ENCODE assay signal across 8 cellular contexts in genomic region chr6:156828280-156828703, GRCh38. TPM values are rescaled to one million over a fixed set of nuclear protein-coding genes. Genes with fewer than 3 reads are reported as not detected.
DNase-seq lines count a peak whose midpoint lies in the region; ATAC-seq and TF ChIP-seq lines count a peak whose summit lies in the region.

No MANE protein-coding gene starts in this region.

- POLR2A ChIA-PET in AG04449 (lab: Yijun Ruan, JAX) = no interaction called here

- intact Hi-C loops in left cardiac atrium (cut with DNase I) = no loop called here
- intact Hi-C loops in upper lobe of right lung (cut with DNase I) = no loop called here

- H3K4me3 ChIP-seq in AG04449 (ENCODE audit: low read depth, low read length) = no peak overlapping the region
- H3K4me3 ChIP-seq in WERI-Rb-1 (ENCODE audit: low read depth, low read length) = no peak overlapping the region
- no peak overlapping the region for H3K4me3 ChIP-seq in upper lobe of right lung

- ATAC-seq in GM21786 (IDR thresholded peaks at IDR 0.05; ENCODE audit: unreplicated experiment) (peak; percentile 54), left cardiac atrium (peak; percentile 64 to 96), upper lobe of right lung (peak; percentile 70), HG02981 (IDR thresholded peaks at IDR 0.05; ENCODE audit: unreplicated experiment) (no peak), HG02798 (IDR thresholded peaks at IDR 0.05; ENCODE audit: poor library complexity, unreplicated experiment) (no peak)

- peaks cover 55% of the 10 kb centered on the region for H3K4me1 ChIP-seq in upper lobe of right lung

- H3K27me3 ChIP-seq in WERI-Rb-1 (ENCODE audit: insufficient read depth, low read depth, severe bottlenecking) (no peaks in the 10 kb centered on the region), upper lobe of right lung (no peaks in the 10 kb centered on the region)

- H3K9me3 ChIP-seq in WERI-Rb-1 (ENCODE audit: severe bottlenecking) (no peaks in the 10 kb centered on the region), upper lobe of right lung (no peaks in the 10 kb centered on the region)

- DNase-seq in AG04449 (ENCODE audit: low read depth, low spot score) (peak; percentile 79), WERI-Rb-1 (no peak), left cardiac atrium (no peak), upper lobe of right lung (no peak)
- no peak for DNase-seq in effector CD4-positive, alpha-beta T cell

- peaks cover 16% of the 10 kb centered on the region for H3K36me3 ChIP-seq in WERI-Rb-1
- H3K36me3 ChIP-seq in upper lobe of right lung = peaks cover 6% of the 10 kb centered on the region

- peak overlapping the region; percentile 29; the same call in 1 of the 2 replicates for H3K27ac ChIP-seq in WERI-Rb-1
- H3K27ac ChIP-seq in upper lobe of right lung = peak overlapping the region; percentile 38

- no peak for TF ChIP-seq CTCF in AG04449 (IDR thresholded peaks at IDR 0.05; ENCODE audit: insufficient read depth, low read length, missing control alignments)
- TF ChIP-seq CTCF in WERI-Rb-1 (IDR thresholded peaks at IDR 0.05; ENCODE audit: low read depth, low read length) = no peak
- no peak for TF ChIP-seq CTCF in upper lobe of right lung (IDR thresholded peaks at IDR 0.05)

- CTCF ChIA-PET in AG04449 (lab: Yijun Ruan, JAX) = no interaction called here

RNA-seq across cellular contexts. Expression of gene ARID1B, which starts 51.1 kb away (rescaled TPM):
- total RNA-seq in left cardiac atrium = 10 to 100 TPM; 45.4 to 48.0 TPM
- 80.4 TPM for total RNA-seq in upper lobe of right lung

Comparison
In these comparisons a context has a peak if more than half of its experiments do, and no peak if none do; other contexts are left out.
1. ATAC-seq: peak in GM21786 (single experiment), left cardiac atrium (2 of 2) and upper lobe of right lung (single experiment); none in HG02981 (single experiment) and HG02798 (single experiment).